In genomic region chr19:51572415-51572814, GRCh38 we compare ENCODE assay signal across 10 cellular contexts. TPM values are rescaled to one million over a fixed set of nuclear protein-coding genes. Genes with fewer than 3 reads are reported as not detected.
DNase-seq lines count a peak whose midpoint lies in the region; ATAC-seq and TF ChIP-seq lines count a peak whose summit lies in the region.
"Had no signal": no experiment of that assay in that cellular context is flagged by ENCODE, and none has a peak within 500 bp of the region (broad histone marks: within the 10 kb centered on the region; RNA-seq: fewer than 3 reads in every experiment).

No MANE protein-coding gene starts in this region.

- no peak overlapping the region for H3K27ac Mint-ChIP-seq in CD4-positive, alpha-beta T cell
- H3K27ac Mint-ChIP-seq in brain (peak overlapping the region in 2 of 5 experiments; percentile 42 to 66), naive B cell (peak overlapping the region in 3 of 6 donors; percentile 15 to 90 (median 71))

- H3K4me3 ChIP-seq in Jurkat, Clone E6-1 (ENCODE audit: low read length) = peak overlapping the region; percentile 87

- H3K27me3 ChIP-seq in CD4-positive, alpha-beta T cell (ENCODE audit: control insufficient read depth, insufficient read depth, low read length) = no peaks in the 10 kb centered on the region

- TF ChIP-seq CTCF in CD4-positive, alpha-beta T cell (IDR thresholded peaks at IDR 0.05) = no peak
- TF ChIP-seq CTCF in brain (conservative IDR thresholded peaks at IDR 0.05) = no peak

- ATAC-seq in CD4-positive, alpha-beta T cell (ENCODE audit: poor library complexity) = no peak
- peak; percentile 70 to 73 for ATAC-seq in naive B cell (ENCODE audit: low read depth in 2 of 2)
- no peak for ATAC-seq in GM21576 (IDR thresholded peaks at IDR 0.05; ENCODE audit: unreplicated experiment)

- H3K9me3 Mint-ChIP-seq in CD4-positive, alpha-beta T cell = no peaks in the 10 kb centered on the region
- H3K9me3 Mint-ChIP-seq in brain = no peaks in the 10 kb centered on the region
- no peaks in the 10 kb centered on the region for H3K9me3 Mint-ChIP-seq in naive B cell

- CTCF ChIA-PET in CD4-positive, alpha-beta T cell (lab: Charles Lee) = no interaction called here

- H3K4me3 Mint-ChIP-seq in CD4-positive, alpha-beta T cell = peak overlapping the region; percentile 94
- H3K4me3 Mint-ChIP-seq in brain (peak overlapping the region; percentile 90 to 98 (median 94)), naive B cell (peak overlapping the region; percentile 61 to 100 (median 98))

- peaks cover 43% of the 10 kb centered on the region for H3K36me3 Mint-ChIP-seq in CD4-positive, alpha-beta T cell (ENCODE audit: low read depth)
- peaks cover 29% of the 10 kb centered on the region for H3K36me3 Mint-ChIP-seq in brain
- H3K36me3 Mint-ChIP-seq in naive B cell = peaks cover 5 to 7% of the 10 kb centered on the region in 2 donors

- H3K9me3 ChIP-seq in CD4-positive, alpha-beta T cell (ENCODE audit: control insufficient read depth, low read length) = no peaks in the 10 kb centered on the region

- H3K27me3 Mint-ChIP-seq in CD4-positive, alpha-beta T cell = no peaks in the 10 kb centered on the region
- peaks cover 16% of the 10 kb centered on the region for H3K27me3 Mint-ChIP-seq in brain
- no peaks in the 10 kb centered on the region for H3K27me3 Mint-ChIP-seq in naive B cell

- DNase-seq in CD4-positive, alpha-beta T cell = no peak
- DNase-seq in Jurkat, Clone E6-1 (ENCODE audit: low read depth, low spot score) = no peak
- no peak for DNase-seq in naive B cell
- DNase-seq in effector CD8-positive, alpha-beta T cell (lab: John Stamatoyannopoulos, UW) = no peak
- no peak for DNase-seq in activated effector memory CD4-positive, alpha-beta T cell treated with anti-CD3 and anti-CD28 coated beads, Interleukin-2, amount 50 U/mL, for 16 hours
- DNase-seq in HuH-7.5 (ENCODE audit: low spot score) = no peak
- DNase-seq: NCI-H1105 had no signal

- intact Hi-C loops in CD4-positive, alpha-beta T cell (cut with DNase I, micrococcal nuclease) = loop anchor here in 1 of 2 experiments (5.0 kb wide), 1 partner anchor 130 kb away; no protein-coding TSS in a partner anchor

- POLR2A ChIA-PET in CD4-positive, alpha-beta T cell (lab: Charles Lee) = no interaction called here

- H3K4me1 Mint-ChIP-seq in CD4-positive, alpha-beta T cell (ENCODE audit: low read depth) = peaks cover 35% of the 10 kb centered on the region
- H3K4me1 Mint-ChIP-seq in brain = peaks cover 45% of the 10 kb centered on the region
- peaks cover 21 to 43% (median 42%) of the 10 kb centered on the region in 3 donors for H3K4me1 Mint-ChIP-seq in naive B cell

- no peak overlapping the region for H3K27ac ChIP-seq in CD4-positive, alpha-beta T cell (ENCODE audit: low read depth, low read length)

RNA-seq across cellular contexts. Expression of gene ZNF175, which starts 1.3 kb away (rescaled TPM):
- 1 to 10 TPM; 1.1 to 1.9 TPM for total RNA-seq in CD4-positive, alpha-beta T cell
- 15.6 TPM for polyA plus RNA-seq in Jurkat, Clone E6-1 (2012; ENCODE audit: insufficient read depth, insufficient read length)
- polyA plus RNA-seq in brain (ENCODE audit: insufficient read depth, low read depth, low replicate concordance) = 4.9 TPM
- polyA plus RNA-seq in naive B cell (ENCODE audit: low read depth in 6 of 6) = 1 to 10 TPM in 5 of 6 donors, under 1 TPM in 1; 0.94 to 5.1 (median 3.1) TPM

RNA-seq across cellular contexts. Expression of gene SIGLEC6, which starts 40.9 kb away (rescaled TPM):
- total RNA-seq in CD4-positive, alpha-beta T cell = under 1 TPM; 0.14 to 0.36 TPM
- 1.1 TPM for polyA plus RNA-seq in Jurkat, Clone E6-1 (2012; ENCODE audit: insufficient read depth, insufficient read length)
- polyA plus RNA-seq in brain (ENCODE audit: insufficient read depth, low read depth, low replicate concordance) = not detected
- 1 to 10 TPM in 3 of 6 donors, under 1 TPM in 2, not detected in 1; 0.72 to 1.9 (median 1.2) TPM for polyA plus RNA-seq in naive B cell (ENCODE audit: low read depth in 6 of 6)
- total RNA-seq: myocyte had no signal

RNA-seq across cellular contexts. Expression of gene SIGLEC5, which starts 57.8 kb away (rescaled TPM):
- total RNA-seq in CD4-positive, alpha-beta T cell = not detected
- not detected for polyA plus RNA-seq in Jurkat, Clone E6-1 (2012; ENCODE audit: insufficient read depth, insufficient read length)
- 0.44 TPM for polyA plus RNA-seq in brain (ENCODE audit: insufficient read depth, low read depth, low replicate concordance)
- polyA plus RNA-seq in naive B cell (ENCODE audit: low read depth in 6 of 6) = 1 to 10 TPM in 1 of 6 donors, not detected in 5; 3.7 TPM
- total RNA-seq: myocyte had no signal

Comparison
In these comparisons a context has a peak if more than half of its experiments do, and no peak if none do; other contexts are left out.
1. ATAC-seq: peak in naive B cell (2 of 2); none in CD4-positive, alpha-beta T cell (single experiment) and GM21576 (single experiment).
2. Peak in every context shown above with its lines, with median percentiles within 50 percentile points of each other: H3K4me3 Mint-ChIP-seq.